In the genomic region with DNA sequence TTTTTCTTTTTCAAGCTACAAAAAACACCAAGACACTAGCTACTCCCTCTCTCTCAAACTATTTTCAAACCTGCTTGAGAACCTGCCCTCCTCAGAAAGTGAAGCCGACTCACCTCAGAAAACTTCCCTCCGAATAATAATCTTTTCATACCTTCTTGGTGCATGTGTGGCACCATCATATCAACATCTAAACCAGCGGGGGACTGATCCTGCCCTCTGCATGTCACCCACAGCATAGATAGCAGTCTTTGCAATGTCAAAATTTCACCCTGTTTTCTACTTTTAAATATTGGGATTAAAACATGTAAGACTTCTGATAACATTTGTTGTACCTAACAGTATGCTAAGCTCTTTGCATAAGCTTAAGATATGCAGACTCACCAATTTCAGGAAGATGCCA, we compare ENCODE assay signal across 24 cellular contexts.
"Had no signal": no experiment of that assay in that cellular context is flagged by ENCODE, and none has a peak within 500 bp of the region (broad histone marks: within the 10 kb centered on the region; RNA-seq: fewer than 3 reads in every experiment).

No MANE protein-coding gene starts in this region.

- H3K36me3 Mint-ChIP-seq: activated naive CD4-positive, alpha-beta T cell treated with anti-CD3 and anti-CD28 coated beads, Interleukin-2, amount 50 U/mL, for 24 hours; immature natural killer cell; stimulated activated memory B cell treated with anti-CD40 and anti-IgM and Interleukin-4, amounts not matched to agents 10 μg/mL and 1 μg/mL and 100 μg/mL, for 72 hours had no signal

- H3K27ac ChIP-seq: esophagus muscularis mucosa, gastroesophageal sphincter, heart left ventricle, left ventricle myocardium inferior, pancreas, spleen, testis, upper lobe of left lung, VCaP had no signal

- H3K27ac Mint-ChIP-seq: activated naive CD4-positive, alpha-beta T cell treated with anti-CD3 and anti-CD28 coated beads, Interleukin-2, amount 50 U/mL, for 24 hours; activated T-cell treated with anti-CD3 and anti-CD28 coated beads, Interleukin-2, amount 50 U/mL, for 72 hours; immature natural killer cell; stimulated activated memory B cell treated with anti-CD40 and anti-IgM and Interleukin-4, amounts not matched to agents 10 μg/mL and 1 μg/mL and 100 μg/mL, for 72 hours had no signal

- H3K36me3 ChIP-seq: esophagus muscularis mucosa, gastroesophageal sphincter, heart left ventricle, left ventricle myocardium inferior, pancreas, spleen, upper lobe of left lung had no signal

- H3K4me1 ChIP-seq: esophagus muscularis mucosa, gastroesophageal sphincter, heart left ventricle, left ventricle myocardium inferior, pancreas, spleen, testis, upper lobe of left lung had no signal

- H3K4me3 ChIP-seq: esophagus muscularis mucosa, gastroesophageal sphincter, heart left ventricle, left ventricle myocardium inferior, pancreas, spleen, testis, upper lobe of left lung had no signal

- H3K9me3 ChIP-seq: esophagus muscularis mucosa, gastroesophageal sphincter, pancreas, testis had no signal

- H3K27me3 ChIP-seq: esophagus muscularis mucosa, gastroesophageal sphincter, heart left ventricle, pancreas, spleen, testis, upper lobe of left lung had no signal

- H3K27me3 Mint-ChIP-seq: activated naive CD4-positive, alpha-beta T cell treated with anti-CD3 and anti-CD28 coated beads, Interleukin-2, amount 50 U/mL, for 24 hours; stimulated activated memory B cell treated with anti-CD40 and anti-IgM and Interleukin-4, amounts not matched to agents 10 μg/mL and 1 μg/mL and 100 μg/mL, for 72 hours had no signal

- H3K4me1 Mint-ChIP-seq: activated naive CD4-positive, alpha-beta T cell treated with anti-CD3 and anti-CD28 coated beads, Interleukin-2, amount 50 U/mL, for 24 hours; immature natural killer cell; stimulated activated memory B cell treated with anti-CD40 and anti-IgM and Interleukin-4, amounts not matched to agents 10 μg/mL and 1 μg/mL and 100 μg/mL, for 72 hours had no signal

- DNase-seq: activated CD4-positive, alpha-beta T cell treated with anti-CD3 and anti-CD28 coated beads for 1 hour; activated effector memory CD4-positive, alpha-beta T cell treated with anti-CD3 and anti-CD28 coated beads, Interleukin-2, amount 50 U/mL, for 16 hours; activated T-cell treated with anti-CD3 and anti-CD28 coated beads, Interleukin-2, amount 50 U/mL, for 72 hours; cerebellar nuclear complex; cortex of kidney; effector CD4-positive, alpha-beta T cell; heart left ventricle; immature natural killer cell; kidney glomerular epithelial cell; left ventricle myocardium inferior; mammary epithelial cell; pancreas; spleen; stimulated activated CD4-positive, alpha-beta T cell treated with anti-CD3 and anti-CD28 coated beads, Interleukin-4, amount 100 ng/mL, for 4 hours; T1000; testis; upper lobe of left lung had no signal

- ATAC-seq: activated T-cell treated with anti-CD3 and anti-CD28 coated beads, Interleukin-2, amount 50 U/mL, for 72 hours; gastroesophageal sphincter; heart left ventricle; pancreas; sciatic nerve; stimulated activated memory B cell treated with anti-CD40 and anti-IgM and Interleukin-4, amounts not matched to agents 10 μg/mL and 1 μg/mL and 100 μg/mL, for 72 hours had no signal

- H3K4me3 Mint-ChIP-seq: activated naive CD4-positive, alpha-beta T cell treated with anti-CD3 and anti-CD28 coated beads, Interleukin-2, amount 50 U/mL, for 24 hours; activated T-cell treated with anti-CD3 and anti-CD28 coated beads, Interleukin-2, amount 50 U/mL, for 72 hours; neural crest cell; stimulated activated memory B cell treated with anti-CD40 and anti-IgM and Interleukin-4, amounts not matched to agents 10 μg/mL and 1 μg/mL and 100 μg/mL, for 72 hours had no signal
